ENCODE assay signal across 16 cellular contexts in the genomic region with DNA sequence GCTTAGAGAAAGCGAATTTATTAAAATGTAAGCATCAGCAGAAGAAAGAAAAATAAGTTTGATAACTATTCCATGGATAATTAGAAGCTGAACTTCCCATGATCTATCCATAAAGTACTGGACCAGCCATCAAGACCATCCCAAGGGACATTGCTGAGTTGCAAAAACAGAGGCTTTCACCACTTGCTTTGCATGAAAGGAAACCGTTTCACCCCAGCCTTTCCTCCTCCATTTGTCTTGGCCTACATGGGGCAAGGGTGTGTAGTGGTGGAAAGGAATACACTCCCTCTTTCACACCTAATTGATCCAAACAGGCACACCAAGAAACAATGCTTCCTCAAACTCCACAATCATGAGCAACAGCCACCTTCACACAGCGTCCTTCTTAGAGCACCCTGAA. TPM values are rescaled to one million over a fixed set of nuclear protein-coding genes. Genes with fewer than 3 reads are reported as not detected.
A peak's percentile ranks its signal among the peaks of the same experiment; 100 is the strongest.
DNase-seq lines count a peak whose midpoint lies in the region; ATAC-seq and TF ChIP-seq lines count a peak whose summit lies in the region.
"Had no signal": no experiment of that assay in that cellular context is flagged by ENCODE, and none has a peak within 500 bp of the region (broad histone marks: within the 10 kb centered on the region; RNA-seq: fewer than 3 reads in every experiment).

No MANE protein-coding gene starts in this region.

- H3K4me1 ChIP-seq in right lobe of liver, result peaks cover 0 to 32% (median 8%) of the 10 kb centered on the region in 4 donors

- H3K36me3 ChIP-seq in right lobe of liver, result no peaks in the 10 kb centered on the region
- H3K36me3 ChIP-seq: gastrocnemius medialis had no signal

- peaks cover 36% of the 10 kb centered on the region for H3K36me3 Mint-ChIP-seq in activated naive CD4-positive, alpha-beta T cell treated with anti-CD3 and anti-CD28 coated beads, Interleukin-2, amount 10 ng/mL, durations not matched to agents 7 days and 5 days
- peaks cover 2% of the 10 kb centered on the region for H3K36me3 Mint-ChIP-seq in IgD-negative memory B cell
- peaks cover 9% of the 10 kb centered on the region for H3K36me3 Mint-ChIP-seq in activated naive CD8-positive, alpha-beta T cell
- no peaks in the 10 kb centered on the region for H3K36me3 Mint-ChIP-seq in stimulated activated memory B cell treated with anti-CD40 and anti-IgM and Interleukin-4, amounts not matched to agents 10 μg/mL and 1 μg/mL and 100 μg/mL, for 72 hours

- H3K27ac ChIP-seq in right lobe of liver, result peak overlapping the region in 1 of 3 donors; percentile 46
- H3K27ac ChIP-seq: gastrocnemius medialis had no signal

- H3K27me3 ChIP-seq in right lobe of liver, result no peaks in the 10 kb centered on the region
- H3K27me3 ChIP-seq: gastrocnemius medialis had no signal

- no peak overlapping the region for H3K4me3 ChIP-seq in right lobe of liver
- H3K4me3 ChIP-seq: gastrocnemius medialis had no signal

- H3K27me3 Mint-ChIP-seq in activated naive CD4-positive, alpha-beta T cell treated with anti-CD3 and anti-CD28 coated beads, Interleukin-2, amount 10 ng/mL, durations not matched to agents 7 days and 5 days, result no peaks in the 10 kb centered on the region
- no peaks in the 10 kb centered on the region for H3K27me3 Mint-ChIP-seq in IgD-negative memory B cell
- no peaks in the 10 kb centered on the region for H3K27me3 Mint-ChIP-seq in activated naive CD8-positive, alpha-beta T cell
- H3K27me3 Mint-ChIP-seq in stimulated activated memory B cell treated with anti-CD40 and anti-IgM and Interleukin-4, amounts not matched to agents 10 μg/mL and 1 μg/mL and 100 μg/mL, for 72 hours, result no peaks in the 10 kb centered on the region

- 87% methylated on average over 3 of the region's 3 CpGs for WGBS in right lobe of liver (ENCODE audit: insufficient coverage, low coverage, low lambda C conversion rate, missing lambda C conversion rate)

- TF ChIP-seq POLR2A in right lobe of liver (IDR thresholded peaks at IDR 0.05), result no peak

- intact Hi-C loops in right lobe of liver (cut with DNase I), result no loop called here

- peak overlapping the region; percentile 84 for H3K27ac Mint-ChIP-seq in activated naive CD4-positive, alpha-beta T cell treated with anti-CD3 and anti-CD28 coated beads, Interleukin-2, amount 10 ng/mL, durations not matched to agents 7 days and 5 days
- peak overlapping the region; percentile 58 to 90 (median 88) for H3K27ac Mint-ChIP-seq in IgD-negative memory B cell
- H3K27ac Mint-ChIP-seq in activated naive CD8-positive, alpha-beta T cell, result peak overlapping the region; percentile 93
- peak overlapping the region; percentile 89 for H3K27ac Mint-ChIP-seq in stimulated activated memory B cell treated with anti-CD40 and anti-IgM and Interleukin-4, amounts not matched to agents 10 μg/mL and 1 μg/mL and 100 μg/mL, for 72 hours

- peaks cover 86% of the 10 kb centered on the region for H3K4me1 Mint-ChIP-seq in activated naive CD4-positive, alpha-beta T cell treated with anti-CD3 and anti-CD28 coated beads, Interleukin-2, amount 10 ng/mL, durations not matched to agents 7 days and 5 days
- H3K4me1 Mint-ChIP-seq in IgD-negative memory B cell, result peaks cover 72 to 78% (median 76%) of the 10 kb centered on the region in 3 donors
- peaks cover 97% of the 10 kb centered on the region for H3K4me1 Mint-ChIP-seq in activated naive CD8-positive, alpha-beta T cell (ENCODE audit: low read depth)
- peaks cover 70% of the 10 kb centered on the region for H3K4me1 Mint-ChIP-seq in stimulated activated memory B cell treated with anti-CD40 and anti-IgM and Interleukin-4, amounts not matched to agents 10 μg/mL and 1 μg/mL and 100 μg/mL, for 72 hours

- no peak for DNase-seq in activated naive CD4-positive, alpha-beta T cell treated with anti-CD3 and anti-CD28 coated beads, Interleukin-2, amount 10 ng/mL, durations not matched to agents 7 days and 5 days
- no peak for DNase-seq in activated naive CD4-positive, alpha-beta T cell (lab: John Stamatoyannopoulos, UW)
- DNase-seq in NCI-H146 treated with DMSO at 0.1 percent for 48 hours (lab: John Stamatoyannopoulos, UW; ENCODE audit: unreplicated experiment) (no peak), right lobe of liver (no peak)
- DNase-seq: cerebellar nuclear complex; gastrocnemius medialis; KG1; NCI-H1694 treated with DMSO at 0.1 percent for 48 hours; NCI-H446 treated with DMSO at 0.1 percent for 48 hours; SIG-M5; stimulated activated CD4-positive, alpha-beta T cell treated with anti-CD3 and anti-CD28 coated beads, Interleukin-1b, Interleukin-23, amount 100 ng/mL, for 48 hours; stimulated activated CD8-positive, alpha-beta memory T cell treated with anti-CD3 and anti-CD28 coated beads, Interleukin-4, amount 100 ng/mL, for 48 hours had no signal

- CTCF ChIA-PET in activated naive CD4-positive, alpha-beta T cell treated with anti-CD3 and anti-CD28 coated beads, Interleukin-2, amount 10 ng/mL, durations not matched to agents 7 days and 5 days (lab: Charles Lee), result interaction anchor here (0.8 to 1.2 kb wide), 2 partner anchors 9 to 21 kb away, joined by 4 to 7 read pairs; no protein-coding TSS in a partner anchor

- TF ChIP-seq CTCF in right lobe of liver (IDR thresholded peaks at IDR 0.05), result no peak

- H3K9me3 Mint-ChIP-seq in activated naive CD4-positive, alpha-beta T cell treated with anti-CD3 and anti-CD28 coated beads, Interleukin-2, amount 10 ng/mL, durations not matched to agents 7 days and 5 days, result no peaks in the 10 kb centered on the region
- H3K9me3 Mint-ChIP-seq in IgD-negative memory B cell, result no peaks in the 10 kb centered on the region
- H3K9me3 Mint-ChIP-seq in activated naive CD8-positive, alpha-beta T cell (ENCODE audit: low read depth), result no peaks in the 10 kb centered on the region
- no peaks in the 10 kb centered on the region for H3K9me3 Mint-ChIP-seq in stimulated activated memory B cell treated with anti-CD40 and anti-IgM and Interleukin-4, amounts not matched to agents 10 μg/mL and 1 μg/mL and 100 μg/mL, for 72 hours

- ATAC-seq in stimulated activated memory B cell treated with anti-CD40 and anti-IgM and Interleukin-4, amounts not matched to agents 10 μg/mL and 1 μg/mL and 100 μg/mL, for 72 hours, result no peak
- ATAC-seq in GM18517 (IDR thresholded peaks at IDR 0.05; ENCODE audit: unreplicated experiment) (no peak), right lobe of liver (no peak)
- ATAC-seq: gastrocnemius medialis had no signal

- no peaks in the 10 kb centered on the region for H3K9me3 ChIP-seq in right lobe of liver
- H3K9me3 ChIP-seq: gastrocnemius medialis had no signal

- no peak overlapping the region for H3K4me3 Mint-ChIP-seq in activated naive CD4-positive, alpha-beta T cell treated with anti-CD3 and anti-CD28 coated beads, Interleukin-2, amount 10 ng/mL, durations not matched to agents 7 days and 5 days
- H3K4me3 Mint-ChIP-seq in IgD-negative memory B cell, result peak overlapping the region; percentile 9 to 94 (median 74)
- peak overlapping the region; percentile 79 for H3K4me3 Mint-ChIP-seq in activated naive CD8-positive, alpha-beta T cell
- H3K4me3 Mint-ChIP-seq in stimulated activated memory B cell treated with anti-CD40 and anti-IgM and Interleukin-4, amounts not matched to agents 10 μg/mL and 1 μg/mL and 100 μg/mL, for 72 hours, result peak overlapping the region; percentile 15

RNA-seq across cellular contexts. Expression of gene HIVEP2, which starts 10.4 kb away (rescaled TPM):
- 5.9 TPM for polyA plus RNA-seq in IgD-negative memory B cell
- 1 to 10 TPM; 3.0 to 8.9 (median 5.1) TPM for total RNA-seq in right lobe of liver
